In genomic region chr4:37836256-37836655, GRCh38 we compare ENCODE assay signal across 26 cellular contexts.
"Had no signal": no experiment of that assay in that cellular context is flagged by ENCODE, and none has a peak within 500 bp of the region (broad histone marks: within the 10 kb centered on the region; RNA-seq: fewer than 3 reads in every experiment).

No MANE protein-coding gene starts in this region.

- H3K4me3 ChIP-seq: ascending aorta, gastroesophageal sphincter, hepatocyte, left ventricle myocardium inferior, lung, right atrium auricular region, smooth muscle cell, upper lobe of right lung had no signal

- H3K9me3 ChIP-seq: ascending aorta, gastroesophageal sphincter, left ventricle myocardium inferior, right atrium auricular region, upper lobe of right lung had no signal

- ATAC-seq: effector memory CD8-positive, alpha-beta T cell; gastroesophageal sphincter; upper lobe of right lung had no signal

- H3K4me1 ChIP-seq: ascending aorta had no signal

- H3K27ac Mint-ChIP-seq: activated CD4-positive, alpha-beta memory T cell treated with anti-CD3 and anti-CD28 coated beads for 36 hours; activated CD4-positive, alpha-beta T cell treated with anti-CD3 and anti-CD28 coated beads, Interleukin-2, amount 10 ng/mL, durations not matched to agents 24 days and 14 days; activated naive CD8-positive, alpha-beta T cell had no signal

- H3K9me3 Mint-ChIP-seq: activated CD4-positive, alpha-beta memory T cell treated with anti-CD3 and anti-CD28 coated beads for 36 hours; activated CD4-positive, alpha-beta T cell treated with anti-CD3 and anti-CD28 coated beads, Interleukin-2, amount 10 ng/mL, durations not matched to agents 24 days and 14 days; effector memory CD8-positive, alpha-beta T cell; neural crest cell; stimulated activated naive CD8-positive, alpha-beta T cell treated with anti-CD3 and anti-CD28 coated beads, Interleukin-15, amount 100 ng/mL, for 72 hours had no signal

- H3K27me3 Mint-ChIP-seq: activated CD4-positive, alpha-beta memory T cell treated with anti-CD3 and anti-CD28 coated beads for 36 hours; activated CD4-positive, alpha-beta T cell treated with anti-CD3 and anti-CD28 coated beads, Interleukin-2, amount 10 ng/mL, durations not matched to agents 24 days and 14 days; activated naive CD8-positive, alpha-beta T cell; effector memory CD8-positive, alpha-beta T cell; stimulated activated naive CD8-positive, alpha-beta T cell treated with anti-CD3 and anti-CD28 coated beads, Interleukin-15, amount 100 ng/mL, for 72 hours had no signal

- H3K27ac ChIP-seq: hepatocyte, upper lobe of right lung had no signal

- H3K27me3 ChIP-seq: ascending aorta, brain microvascular endothelial cell, gastroesophageal sphincter, hepatocyte, right atrium auricular region, upper lobe of right lung had no signal

- H3K4me3 Mint-ChIP-seq: activated CD4-positive, alpha-beta memory T cell treated with anti-CD3 and anti-CD28 coated beads for 36 hours; activated CD4-positive, alpha-beta T cell treated with anti-CD3 and anti-CD28 coated beads, Interleukin-2, amount 10 ng/mL, durations not matched to agents 24 days and 14 days; activated naive CD8-positive, alpha-beta T cell; effector memory CD8-positive, alpha-beta T cell; neural crest cell had no signal

- DNase-seq: activated CD4-positive, alpha-beta memory T cell treated with anti-CD3 and anti-CD28 coated beads for 36 hours; activated CD4-positive, alpha-beta T cell treated with anti-CD3 and anti-CD28 coated beads, Interleukin-2, amount 10 ng/mL, durations not matched to agents 24 days and 14 days; activated CD4-positive, CD25-positive, alpha-beta regulatory T cell treated with anti-CD3 and anti-CD28 coated beads, Interleukin-2, amount 50 U/mL, for 72 hours; activated effector memory CD4-positive, alpha-beta T cell treated with Interleukin-2 at 50 U/mL for 16 hours; activated naive CD4-positive, alpha-beta T cell treated with Interleukin-2 at 50 U/mL for 16 hours; activated T-cell treated with anti-CD3 and anti-CD28 coated beads, Interleukin-2, amount 50 U/mL, for 48 hours; brain microvascular endothelial cell; cortex of kidney; effector memory CD8-positive, alpha-beta T cell; islet precursor cell; left ventricle myocardium inferior; mesendoderm; occipital lobe; stimulated activated CD4-positive, alpha-beta T cell treated with anti-CD3 and anti-CD28 coated beads, Interleukin-1b, Interleukin-23, amount 100 ng/mL, for 48 hours; stimulated activated naive CD8-positive, alpha-beta T cell treated with anti-CD3 and anti-CD28 coated beads, Interleukin-15, amount 100 ng/mL, for 72 hours; substantia nigra; T-helper 2 cell; upper lobe of right lung had no signal
